In genomic region chr19:2540646-2541454, GRCh38 we compare ENCODE assay signal across 8 cellular contexts.
A peak's percentile ranks its signal among the peaks of the same experiment; 100 is the strongest.
DNase-seq lines count a peak whose midpoint lies in the region; ATAC-seq lines count a peak whose summit lies in the region.

No MANE protein-coding gene starts in this region.

- H3K9me2 ChIP-seq in Karpas-422 (replicated peaks; ENCODE audit: insufficient read depth, low read length): no peaks in the 10 kb centered on the region

- H3K4me3 ChIP-seq in H7 (ENCODE audit: insufficient read depth, low read depth, low read length): no peak overlapping the region; the same call in 1 of the 2 replicates
- no peak overlapping the region for H3K4me3 ChIP-seq in iPS DF 6.9 (ENCODE audit: low read length)
- H3K4me3 ChIP-seq in skeletal muscle tissue (ENCODE audit: low read length in 3 of 3): peak overlapping the region in 2 of 3 donors; percentile 5 to 35
- H3K4me3 ChIP-seq in Karpas-422 (ENCODE audit: low read length): no peak overlapping the region

- no peaks in the 10 kb centered on the region for H3K79me2 ChIP-seq in Karpas-422 (ENCODE audit: low read length)

- no peak for ATAC-seq in GM19463 (IDR thresholded peaks at IDR 0.05; ENCODE audit: unreplicated experiment)
- no peak for ATAC-seq in HG03378 (IDR thresholded peaks at IDR 0.05; ENCODE audit: unreplicated experiment)
- ATAC-seq in T-helper 17 cell: no peak

- H3K4me3 Mint-ChIP-seq in T-helper 17 cell: no peak overlapping the region

- DNase-seq in H7: peak; percentile 93
- DNase-seq in astrocyte of the hippocampus (ENCODE audit: low read depth, low spot score): peak; percentile 99
- DNase-seq in iPS DF 6.9 (ENCODE audit: low read depth, low spot score): peak; percentile 84
- DNase-seq in T-helper 17 cell: no peak
- no peak for DNase-seq in Karpas-422

- peaks cover 5% of the 10 kb centered on the region; the same call in 1 of the 2 replicates for H3K4me1 ChIP-seq in iPS DF 6.9 (ENCODE audit: control insufficient read depth, insufficient read depth, low read length)
- peaks cover 39 to 58% (median 49%) of the 10 kb centered on the region in 3 donors for H3K4me1 ChIP-seq in skeletal muscle tissue (ENCODE audit: control insufficient read depth in 3 of 3, insufficient read depth in 3 of 3, low read length in 3 of 3)
- peaks cover 29% of the 10 kb centered on the region for H3K4me1 ChIP-seq in Karpas-422 (ENCODE audit: low read length)

- H3K27me3 Mint-ChIP-seq in T-helper 17 cell: no peaks in the 10 kb centered on the region

- peak overlapping the region in 2 of 3 donors; percentile 62 to 74 for H3K9ac ChIP-seq in skeletal muscle tissue (ENCODE audit: low read depth in 1 of 3, low read length in 3 of 3)
- H3K9ac ChIP-seq in Karpas-422 (ENCODE audit: low read length): no peak overlapping the region

- H3K27me3 ChIP-seq in H7 (ENCODE audit: control insufficient read depth, insufficient read depth, low read length) (no peaks in the 10 kb centered on the region), iPS DF 6.9 (ENCODE audit: control insufficient read depth, insufficient read depth, low read length) (no peaks in the 10 kb centered on the region), skeletal muscle tissue (ENCODE audit: control insufficient read depth in 3 of 3, insufficient read depth in 3 of 3, low read length in 3 of 3) (no peaks in the 10 kb centered on the region), Karpas-422 (ENCODE audit: low read length) (no peaks in the 10 kb centered on the region)

- H3K4me1 Mint-ChIP-seq in T-helper 17 cell: peaks cover 14% of the 10 kb centered on the region

- no peak overlapping the region for H3K27ac Mint-ChIP-seq in T-helper 17 cell

- WGBS in iPS DF 6.9 (ENCODE audit: insufficient coverage, insufficient read length): no CpG with 5 or more reads among the region's 35 CpGs

- H3K27ac ChIP-seq in iPS DF 6.9 (ENCODE audit: low read length) (peak overlapping the region; percentile 28), skeletal muscle tissue (ENCODE audit: low read depth, low read length) (peak overlapping the region; percentile 91), Karpas-422 (ENCODE audit: low read length) (no peak overlapping the region)

- H3K36me3 ChIP-seq in H7 (replicated peaks; ENCODE audit: control insufficient read depth, insufficient read depth, low read length): no peaks in the 10 kb centered on the region
- no peaks in the 10 kb centered on the region for H3K36me3 ChIP-seq in iPS DF 6.9 (ENCODE audit: control insufficient read depth, insufficient read depth, low read length)
- no peaks in the 10 kb centered on the region for H3K36me3 ChIP-seq in skeletal muscle tissue (ENCODE audit: control insufficient read depth in 3 of 3, insufficient read depth in 3 of 3, low read length in 3 of 3)
- no peaks in the 10 kb centered on the region for H3K36me3 ChIP-seq in Karpas-422 (ENCODE audit: insufficient read depth, low read length)

- no peak overlapping the region for H3K4me2 ChIP-seq in Karpas-422 (ENCODE audit: low read depth, low read length, poor library complexity, severe bottlenecking)

- H4K20me1 ChIP-seq in Karpas-422 (ENCODE audit: insufficient read depth, low read depth, low read length): no peaks in the 10 kb centered on the region

- H2AFZ ChIP-seq in Karpas-422 (ENCODE audit: low read length): no peak overlapping the region

- no peaks in the 10 kb centered on the region for H3K9me3 ChIP-seq in iPS DF 6.9 (ENCODE audit: control insufficient read depth, insufficient read depth, low read length)
- H3K9me3 ChIP-seq in skeletal muscle tissue (ENCODE audit: control insufficient read depth in 3 of 3, low read length in 3 of 3): no peaks in the 10 kb centered on the region
- H3K9me3 ChIP-seq in T-helper 17 cell (ENCODE audit: control insufficient read depth, low read length, poor library complexity, severe bottlenecking): no peaks in the 10 kb centered on the region
- H3K9me3 ChIP-seq in Karpas-422 (ENCODE audit: low read length): no peaks in the 10 kb centered on the region

- H3K36me3 Mint-ChIP-seq in T-helper 17 cell (ENCODE audit: low read depth): no peaks in the 10 kb centered on the region

Comparison
In these comparisons a context has a peak if more than half of its experiments do, and no peak if none do; other contexts are left out.
1. DNase-seq: peak in H7 (single experiment), astrocyte of the hippocampus (single experiment) and iPS DF 6.9 (single experiment); none in T-helper 17 cell (0 of 3) and Karpas-422 (single experiment).
2. H3K4me3 ChIP-seq: peak in skeletal muscle tissue (2 of 3); none in H7 (single experiment), iPS DF 6.9 (single experiment) and Karpas-422 (single experiment).